In the genomic region with DNA sequence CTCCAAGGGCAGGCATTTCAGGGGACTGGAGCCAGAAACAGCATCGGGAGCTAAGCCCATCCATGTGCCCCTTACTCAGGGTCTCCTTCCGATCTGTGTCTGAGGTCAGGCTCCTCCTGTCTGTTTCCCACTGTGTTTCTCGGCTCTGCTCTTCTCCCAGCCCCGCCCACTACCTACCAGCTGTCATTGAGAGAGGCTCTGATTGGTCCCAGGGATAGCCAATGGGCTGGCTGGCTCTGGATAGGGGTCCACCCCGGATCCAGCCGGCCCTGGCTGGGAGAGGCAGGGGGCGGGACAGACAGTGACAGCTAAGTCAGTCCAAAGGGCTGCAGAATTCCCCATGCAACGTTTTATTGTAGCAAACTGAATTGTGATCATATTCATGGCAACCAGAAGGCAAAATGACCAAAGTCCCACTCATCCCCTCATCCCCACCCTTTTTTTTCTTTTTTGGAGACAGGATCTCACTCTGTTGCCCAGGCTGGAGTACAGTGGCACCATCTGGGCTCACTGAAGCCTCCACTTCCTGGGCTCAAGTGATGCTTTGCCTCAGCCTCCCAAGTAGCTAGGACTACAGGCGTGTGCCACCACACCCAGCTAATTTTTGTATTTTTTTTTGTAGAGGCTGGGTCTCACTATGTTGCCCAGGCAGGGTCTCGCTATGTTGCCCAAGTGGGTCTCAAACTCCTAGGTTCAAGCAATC, we compare ENCODE assay signal across 10 cellular contexts.
DNase-seq lines count a peak whose midpoint lies in the region; ATAC-seq and TF ChIP-seq lines count a peak whose summit lies in the region.
"Had no signal": no experiment of that assay in that cellular context is flagged by ENCODE, and none has a peak within 500 bp of the region (broad histone marks: within the 10 kb centered on the region; RNA-seq: fewer than 3 reads in every experiment).

No MANE protein-coding gene starts in this region.

- H3K9me3 ChIP-seq in breast epithelium (no peaks in the 10 kb centered on the region), heart right ventricle (no peaks in the 10 kb centered on the region)

- H3K4me3 ChIP-seq in breast epithelium: no peak overlapping the region
- H3K4me3 ChIP-seq in heart right ventricle: no peak overlapping the region

- H3K27me3 Mint-ChIP-seq in MCF 10A (ENCODE audit: insufficient read depth, unreplicated experiment) (no peaks in the 10 kb centered on the region), progenitor cell of endocrine pancreas (no peaks in the 10 kb centered on the region)

- CTCF ChIA-PET in MCF 10A (lab: Yijun Ruan, JAX): interaction anchor here (0.5 to 0.7 kb wide), 2 partner anchors 24 to 51 kb away, joined by 3 read pairs; no protein-coding TSS in a partner anchor

- 49 to 62% methylated on average over 10 of the region's 10 CpGs for WGBS in heart right ventricle, 2 donors

- H3K9me3 Mint-ChIP-seq in MCF 10A (ENCODE audit: unreplicated experiment) (no peaks in the 10 kb centered on the region), progenitor cell of endocrine pancreas (ENCODE audit: low read depth) (no peaks in the 10 kb centered on the region)
- H3K9me3 Mint-ChIP-seq: T-helper 1 cell treated with Interleukin-12 subunit alpha and Interleukin-12 subunit beta and Interleukin-4 antibody, amounts not matched to agents 30 μg/mL and 1 μg/mL, for 36 hours had no signal

- H3K4me1 Mint-ChIP-seq in MCF 10A (ENCODE audit: insufficient read depth, unreplicated experiment) (no peaks in the 10 kb centered on the region), progenitor cell of endocrine pancreas (ENCODE audit: low read depth) (no peaks in the 10 kb centered on the region)

- H3K27ac Mint-ChIP-seq in MCF 10A (ENCODE audit: low read depth, unreplicated experiment): no peak overlapping the region
- H3K27ac Mint-ChIP-seq in progenitor cell of endocrine pancreas: no peak overlapping the region
- H3K27ac Mint-ChIP-seq: T-helper 1 cell treated with Interleukin-12 subunit alpha and Interleukin-12 subunit beta and Interleukin-4 antibody, amounts not matched to agents 30 μg/mL and 1 μg/mL, for 36 hours had no signal

- H3K36me3 ChIP-seq in breast epithelium (no peaks in the 10 kb centered on the region), heart right ventricle (peaks cover 0 to 57% (median 0%) of the 10 kb centered on the region in 9 donors)

- POLR2A ChIA-PET in MCF 10A (lab: Yijun Ruan, JAX): no interaction called here

- no peak for TF ChIP-seq CTCF in MCF 10A (IDR thresholded peaks at IDR 0.05; ENCODE audit: unreplicated experiment)
- no peak for TF ChIP-seq CTCF in breast epithelium (IDR thresholded peaks at IDR 0.05)
- TF ChIP-seq CTCF in heart right ventricle (IDR thresholded peaks at IDR 0.05): no peak
- TF ChIP-seq CTCF in progenitor cell of endocrine pancreas (IDR thresholded peaks at IDR 0.05; ENCODE audit: unreplicated experiment): no peak

- intact Hi-C loops in MCF 10A (cut with micrococcal nuclease) (no loop called here), breast epithelium (cut with DNase I; ENCODE audit: low total_unique reads) (no loop called here), heart right ventricle (cut with DNase I) (no loop called here)

- H3K4me3 Mint-ChIP-seq in MCF 10A (ENCODE audit: unreplicated experiment): no peak overlapping the region
- no peak overlapping the region for H3K4me3 Mint-ChIP-seq in progenitor cell of endocrine pancreas (ENCODE audit: low read depth)
- H3K4me3 Mint-ChIP-seq: T-helper 1 cell treated with Interleukin-12 subunit alpha and Interleukin-12 subunit beta and Interleukin-4 antibody, amounts not matched to agents 30 μg/mL and 1 μg/mL, for 36 hours had no signal

- no peak for TF ChIP-seq POLR2A in breast epithelium (IDR thresholded peaks at IDR 0.05)

- BruUV-seq in MCF 10A (replicated peaks; lab: Mats Ljungman, UMichigan): no TSS peak

- no peak overlapping the region for H3K27ac ChIP-seq in breast epithelium
- no peak overlapping the region for H3K27ac ChIP-seq in heart right ventricle
- H3K27ac ChIP-seq: C4-2B had no signal

- H3K27me3 ChIP-seq in breast epithelium (no peaks in the 10 kb centered on the region), heart right ventricle (no peaks in the 10 kb centered on the region)

- peak; percentile 46 for DNase-seq in MCF 10A (ENCODE audit: unreplicated experiment)
- DNase-seq in breast epithelium (ENCODE audit: low spot score in 2 of 2): no peak
- peak; percentile 44 to 66 for DNase-seq in heart right ventricle
- peak; percentile 12 for DNase-seq in smooth muscle cell of the brain vasculature (ENCODE audit: low read depth, low spot score)
- DNase-seq in CD1c-positive myeloid dendritic cell (ENCODE audit: extremely low spot score): no peak
- no peak for DNase-seq in progenitor cell of endocrine pancreas (ENCODE audit: low spot score, unreplicated experiment)
- no peak for DNase-seq in activated CD4-positive, alpha-beta T cell treated with anti-CD3 and anti-CD28 coated beads, Interleukin-2, amount 50 U/mL, for 48 hours

- peak; percentile 99 for ATAC-seq in SK-N-SH treated with all-trans-retinoic acid at 6 μM for 48 hours
- peak; percentile 71 to 95 (median 90) for ATAC-seq in heart right ventricle

- H3K36me3 Mint-ChIP-seq in MCF 10A (ENCODE audit: insufficient read depth, unreplicated experiment): peaks cover 12% of the 10 kb centered on the region
- H3K36me3 Mint-ChIP-seq in progenitor cell of endocrine pancreas (ENCODE audit: insufficient read depth): peaks cover 2% of the 10 kb centered on the region

- H3K4me1 ChIP-seq in breast epithelium (no peaks in the 10 kb centered on the region), heart right ventricle (no peaks in the 10 kb centered on the region)

TF ChIP-seq in SK-N-SH treated with all-trans-retinoic acid at 6 μM for 48 hours, 23 proteins besides CTCF, POLR2A, EP300 and RAD21:
- no peak for TF ChIP-seq SNAI2 (CRISPR knock-in tag; IDR thresholded peaks at IDR 0.05)
- no peak for TF ChIP-seq CSDC2 (CRISPR knock-in tag; IDR thresholded peaks at IDR 0.05)
- TF ChIP-seq ZC3H10 (CRISPR knock-in tag; IDR thresholded peaks at IDR 0.05): no peak
- TF ChIP-seq TOX (CRISPR knock-in tag; IDR thresholded peaks at IDR 0.05; ENCODE audit: borderline replicate concordance): no peak
- TF ChIP-seq, protein P1, sequence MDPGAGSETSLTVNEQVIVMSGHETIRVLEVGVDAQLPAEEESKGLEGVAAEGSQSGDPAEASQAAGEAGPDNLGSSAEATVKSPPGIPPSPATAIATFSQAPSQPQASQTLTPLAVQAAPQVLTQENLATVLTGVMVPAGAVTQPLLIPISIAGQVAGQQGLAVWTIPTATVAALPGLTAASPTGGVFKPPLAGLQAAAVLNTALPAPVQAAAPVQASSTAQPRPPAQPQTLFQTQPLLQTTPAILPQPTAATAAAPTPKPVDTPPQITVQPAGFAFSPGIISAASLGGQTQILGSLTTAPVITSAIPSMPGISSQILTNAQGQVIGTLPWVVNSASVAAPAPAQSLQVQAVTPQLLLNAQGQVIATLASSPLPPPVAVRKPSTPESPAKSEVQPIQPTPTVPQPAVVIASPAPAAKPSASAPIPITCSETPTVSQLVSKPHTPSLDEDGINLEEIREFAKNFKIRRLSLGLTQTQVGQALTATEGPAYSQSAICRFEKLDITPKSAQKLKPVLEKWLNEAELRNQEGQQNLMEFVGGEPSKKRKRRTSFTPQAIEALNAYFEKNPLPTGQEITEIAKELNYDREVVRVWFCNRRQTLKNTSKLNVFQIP (CRISPR knock-in tag; IDR thresholded peaks at IDR 0.05; ENCODE audit: borderline replicate concordance, low read depth): no peak
- TF ChIP-seq OSR1 (CRISPR knock-in tag; IDR thresholded peaks at IDR 0.05): no peak

Comparison
In these comparisons a context has a peak if more than half of its experiments do, and no peak if none do; other contexts are left out.
1. DNase-seq: peak in MCF 10A (single experiment), heart right ventricle (2 of 2) and smooth muscle cell of the brain vasculature (single experiment); none in breast epithelium (0 of 2), CD1c-positive myeloid dendritic cell (single experiment), progenitor cell of endocrine pancreas (single experiment) and activated CD4-positive, alpha-beta T cell treated with anti-CD3 and anti-CD28 coated beads, Interleukin-2, amount 50 U/mL, for 48 hours (0 of 2).